ENCODE assay signal across 1 cellular context in genomic region chrX:72208126-72208525, GRCh38.
TF ChIP-seq lines count a peak whose summit lies in the region.

No MANE protein-coding gene starts in this region.

TF ChIP-seq in IMR-90, 13 proteins besides CTCF, POLR2A, EP300 and RAD21 (continued from another document):
- TF ChIP-seq CEBPB (IDR thresholded peaks at IDR 0.05; ENCODE audit: low read depth, low read length) = no peak
- TF ChIP-seq MAFK (IDR thresholded peaks at IDR 0.05; ENCODE audit: low read depth, low read length) = no peak
- no peak for TF ChIP-seq RFX5 (IDR thresholded peaks at IDR 0.05; ENCODE audit: low read depth, low read length)
